Comparison of ENCODE assay signal across 24 cellular contexts in the genomic region with DNA sequence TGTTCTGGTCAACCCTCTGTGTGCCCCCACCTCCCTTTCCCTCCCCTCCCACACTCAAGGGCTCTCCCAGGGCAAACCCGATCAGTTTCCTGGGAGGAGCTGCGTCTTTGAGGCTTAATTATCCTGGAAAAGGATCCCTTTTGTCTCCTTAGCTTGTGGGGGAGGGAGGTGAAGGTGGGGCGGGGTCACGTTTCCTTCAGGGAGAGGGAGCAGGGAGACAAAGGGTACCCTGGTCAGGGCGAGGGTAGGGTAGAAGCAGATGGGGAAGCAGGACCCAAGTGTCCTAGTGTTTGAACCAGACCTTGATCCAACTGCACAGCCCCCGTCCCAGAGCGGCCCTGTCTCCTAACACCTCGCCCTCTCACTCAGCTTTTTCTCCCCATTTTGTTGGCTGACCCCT.
DNase-seq lines count a peak whose midpoint lies in the region; ATAC-seq, FAIRE-seq and TF ChIP-seq lines count a peak whose summit lies in the region.
"Had no signal": no experiment of that assay in that cellular context is flagged by ENCODE, and none has a peak within 500 bp of the region (broad histone marks: within the 10 kb centered on the region; RNA-seq: fewer than 3 reads in every experiment).

No MANE protein-coding gene starts in this region.

- H3K36me3 ChIP-seq in H1 (ENCODE audit: control insufficient read depth in 2 of 4, insufficient read depth in 4 of 4, low read length in 3 of 4) (no peaks in the 10 kb centered on the region), iPS-20b (ENCODE audit: insufficient read depth, low read depth, low read length) (no peaks in the 10 kb centered on the region), neuronal stem cell (replicated peaks in 1 of 2; ENCODE audit: control insufficient read depth in 2 of 2, insufficient read depth in 2 of 2, low read length in 2 of 2) (no peaks in the 10 kb centered on the region)
- H3K36me3 ChIP-seq: MG63 had no signal

- peak overlapping the region; percentile 7 for H3K4me2 ChIP-seq in H9 (ENCODE audit: insufficient read depth, insufficient read length, low read length)
- peak overlapping the region; percentile 63 to 66 for H3K4me2 ChIP-seq in H1 (ENCODE audit: insufficient read depth in 1 of 2, low read depth in 2 of 2, low read length in 2 of 2)
- H3K4me2 ChIP-seq in neuronal stem cell (ENCODE audit: insufficient read depth, low read length, poor library complexity, severe bottlenecking) = no peak overlapping the region
- H3K4me2 ChIP-seq: PC-9 had no signal

- H4K5ac ChIP-seq in H9 (ENCODE audit: insufficient read length, low read depth, low read length) (no peak overlapping the region), H1 (ENCODE audit: insufficient read length, low read depth, low read length) (peak overlapping the region; percentile 54)

- no peak for FAIRE-seq in H1 (lab: Jason Lieb, UNC)
- no peak for FAIRE-seq in H54 (lab: Jason Lieb, UNC)

- H3K14ac ChIP-seq in H9 (ENCODE audit: insufficient read depth, low read length) = peak overlapping the region; percentile 4; the same call in 1 of the 2 replicates
- no peak overlapping the region for H3K14ac ChIP-seq in H1 (ENCODE audit: insufficient read length)
- no peak overlapping the region for H3K14ac ChIP-seq in neuronal stem cell (ENCODE audit: low read length)

- H3K4me3 ChIP-seq in H1 (ENCODE audit: extremely low read depth in 1 of 4, insufficient read depth in 2 of 4, low read depth in 3 of 4, low read length in 4 of 4) = peak overlapping the region in 1 of 4 experiments; percentile 31; a peak in 2 of 8 replicates
- peak overlapping the region; percentile 24; the same call in 1 of the 2 replicates for H3K4me3 ChIP-seq in iPS-20b (ENCODE audit: low read length)
- H3K4me3 ChIP-seq in neuronal stem cell (ENCODE audit: low read length in 2 of 2) = no peak overlapping the region
- H3K4me3 ChIP-seq: MG63, PC-9 had no signal

- H3K27me3 ChIP-seq in H9 (ENCODE audit: insufficient read depth, low read length) = no peaks in the 10 kb centered on the region
- H3K27me3 ChIP-seq in H1 (replicated peaks in 1 of 4; ENCODE audit: control insufficient read depth in 3 of 4, extremely low read depth in 1 of 4, insufficient read depth in 3 of 4, low read length in 3 of 4) = no peaks in the 10 kb centered on the region
- H3K27me3 ChIP-seq in iPS-20b (ENCODE audit: insufficient read depth, low read length) = peaks cover 13% of the 10 kb centered on the region
- peaks cover 2 to 61% (median 52%) of the 10 kb centered on the region in 3 experiments for H3K27me3 ChIP-seq in neuronal stem cell (ENCODE audit: control insufficient read depth in 3 of 3, insufficient read depth in 3 of 3, low read depth in 1 of 3, low read length in 3 of 3)

- POLR2A ChIA-PET in H1 (lab: Charles Lee; ENCODE audit: partially characterized antibody) = interaction anchor here (0.9 to 1.6 kb wide), 3 partner anchors 9 to 11 kb away, joined by 3 to 5 read pairs (median 5); no protein-coding TSS in a partner anchor

- H3K4me1 Mint-ChIP-seq in H9 (peaks cover 21 to 35% of the 10 kb centered on the region in 2 experiments), T-helper 17 cell (peaks cover 7% of the 10 kb centered on the region)

- TF ChIP-seq RAD21 in H1 (IDR thresholded peaks at IDR 0.05 in 1 of 2, conservative IDR thresholded peaks at IDR 0.05 in 1 of 2; ENCODE audit: low read depth in 2 of 2, low read length in 2 of 2) = no peak

- H2BK20ac ChIP-seq in H9 (ENCODE audit: low read depth, low read length, poor library complexity, severe bottlenecking) = no peak overlapping the region
- H2BK20ac ChIP-seq in H1 (ENCODE audit: low read length) = peak overlapping the region; percentile 91; the same call in 1 of the 2 replicates

- no peak overlapping the region for H2BK5ac ChIP-seq in H9 (ENCODE audit: insufficient read length, low read length)
- H2BK5ac ChIP-seq in H1 (ENCODE audit: low read depth, low read length) = peak overlapping the region; percentile 97; the same call in 1 of the 2 replicates
- H2BK5ac ChIP-seq in neuronal stem cell (ENCODE audit: low read length) = no peak overlapping the region

- H4K20me1 ChIP-seq in H9 (ENCODE audit: control insufficient read depth, insufficient read depth, insufficient read length) = no peaks in the 10 kb centered on the region
- no peaks in the 10 kb centered on the region for H4K20me1 ChIP-seq in H1 (replicated peaks in 1 of 2; ENCODE audit: control insufficient read depth in 1 of 2, insufficient read depth in 2 of 2, low read length in 2 of 2)

- H3K27ac ChIP-seq in H9 (ENCODE audit: insufficient read length, low read depth, low read length) (no peak overlapping the region), H1 (ENCODE audit: low read depth, low read length) (no peak overlapping the region), iPS-20b (ENCODE audit: low read length) (no peak overlapping the region), neuronal stem cell (replicated peaks; ENCODE audit: low read length) (no peak overlapping the region)
- H3K27ac ChIP-seq: HL-60, PC-9, RWPE1 had no signal

- TF ChIP-seq POLR2A in H1 (IDR thresholded peaks at IDR 0.05; ENCODE audit: control extremely low read depth in 1 of 2, low read depth in 2 of 2, low read length in 2 of 2) (peak in 1 of 2 experiments; percentile 57; a peak in 1 of 3 replicates), H54 (IDR thresholded peaks at IDR 0.05; ENCODE audit: low read depth, low read length) (no peak)

- WGBS in H9 (ENCODE audit: extremely low coverage, insufficient read length, low lambda C conversion rate) = no CpG with 5 or more reads among the region's 8 CpGs
- WGBS in H1 (ENCODE audit: extremely low coverage in 1 of 2, insufficient coverage in 1 of 2, insufficient read length in 1 of 2, insufficient replicate concordance in 2 of 2, low coverage in 1 of 2, low lambda C conversion rate in 2 of 2, missing lambda C conversion rate in 1 of 2), 2 experiments = 17% methylated on average over 6 of the region's 8 CpGs; no CpG with 5 or more reads in 1 of the 2 experiments
- no CpG with 5 or more reads among the region's 8 CpGs for WGBS in neuronal stem cell (ENCODE audit: extremely low coverage in 2 of 2, insufficient read length in 2 of 2, insufficient replicate concordance in 1 of 2), 2 donors

- ATAC-seq in T-helper 17 cell = no peak
- ATAC-seq: HCT116, SK-N-SH treated with all-trans-retinoic acid at 6 μM for 48 hours had no signal

- no peak overlapping the region for H3T11ph ChIP-seq in H9 (ENCODE audit: low read length)

- no peaks in the 10 kb centered on the region for H3K79me2 ChIP-seq in H9 (ENCODE audit: insufficient read depth, low read length)
- H3K79me2 ChIP-seq in H1 (ENCODE audit: control insufficient read depth in 1 of 2, insufficient read depth in 2 of 2, low read length in 2 of 2) = no peaks in the 10 kb centered on the region

- H3K9ac ChIP-seq in H9 (ENCODE audit: extremely low read depth, insufficient read length, low read length) = no peak overlapping the region
- peak overlapping the region in 1 of 4 experiments; percentile 28; a peak in 2 of 7 replicates for H3K9ac ChIP-seq in H1 (replicated peaks in 1 of 4; ENCODE audit: extremely low read depth in 1 of 4, low read depth in 3 of 4, low read length in 3 of 4)
- H3K9ac ChIP-seq in iPS-20b (ENCODE audit: low read depth, low read length) = no peak overlapping the region; the same call in 1 of the 2 replicates
- peak overlapping the region; percentile 12 for H3K9ac ChIP-seq in neuronal stem cell (ENCODE audit: low read depth, low read length, poor library complexity)

- H3K56ac ChIP-seq in H9 (ENCODE audit: insufficient read length, low read depth, low read length) (no peak overlapping the region), H1 (replicated peaks; ENCODE audit: insufficient read length, low read depth, low read length) (peak overlapping the region; percentile 20)

- DNase-seq in H9 (peak; percentile 72), H1 (ENCODE audit: low read depth in 1 of 2, low spot score in 2 of 2) (peak in 1 of 2 experiments; percentile 23), neuronal stem cell (ENCODE audit: low spot score) (peak; percentile 32), NCI-H2196 (lab: John Stamatoyannopoulos, UW; ENCODE audit: unreplicated experiment) (no peak), H54 (ENCODE audit: insufficient read length, low spot score) (no peak), T-helper 17 cell (no peak), A172 (ENCODE audit: low spot score) (no peak)
- DNase-seq: C1 segment of cervical spinal cord; CD8-positive, alpha-beta memory T cell; DMS79 treated with DMSO at 0.1 percent for 48 hours; Kasumi-1; MG63; NCI-H1092; NCI-H1436 treated with DMSO at 0.1 percent for 48 hours; NCI-H2081; NCI-H226; NCI-H524; PC-9; SIG-M5 had no signal

- H2BK120ac ChIP-seq in H9 (ENCODE audit: low read depth, low read length, poor library complexity, severe bottlenecking) = no peak overlapping the region
- H2BK120ac ChIP-seq in H1 (replicated peaks; ENCODE audit: low read depth, low read length) = peak overlapping the region; percentile 30
- H2BK120ac ChIP-seq in neuronal stem cell (ENCODE audit: low read depth, low read length) = no peak overlapping the region

- peaks cover 3% of the 10 kb centered on the region; the same call in 1 of the 2 replicates for H3K4me1 ChIP-seq in H9 (ENCODE audit: insufficient read depth, low read length)
- H3K4me1 ChIP-seq in H1 (replicated peaks in 1 of 4; ENCODE audit: control insufficient read depth in 3 of 4, insufficient read depth in 4 of 4, low read length in 3 of 4) = peaks cover 5 to 14% (median 8%) of the 10 kb centered on the region in 4 experiments
- peaks cover 5% of the 10 kb centered on the region; the same call in 1 of the 2 replicates for H3K4me1 ChIP-seq in iPS-20b (ENCODE audit: insufficient read depth, low read length)
- peaks cover 0 to 12% of the 10 kb centered on the region in 2 donors for H3K4me1 ChIP-seq in neuronal stem cell (ENCODE audit: control insufficient read depth in 2 of 2, insufficient read depth in 1 of 2, low read depth in 1 of 2, low read length in 2 of 2)

- H3K27me3 Mint-ChIP-seq in H9 (ENCODE audit: low read depth) (peaks cover 27% of the 10 kb centered on the region), T-helper 17 cell (peaks cover 72% of the 10 kb centered on the region)

- CTCF ChIA-PET in H1 (lab: Charles Lee; ENCODE audit: partially characterized antibody) = interaction anchor here (0.7 to 11.7 kb wide), 9 partner anchors 9 to 341 kb away, joined by 3 to 88 read pairs (median 5); no protein-coding TSS in a partner anchor

- H2BK12ac ChIP-seq in H9 (ENCODE audit: insufficient read length, low read depth, low read length) (no peak overlapping the region), H1 (ENCODE audit: low read depth, low read length) (peak overlapping the region; percentile 100), neuronal stem cell (ENCODE audit: low read length) (no peak overlapping the region)

- TF ChIP-seq CTCF in H9 (conservative IDR thresholded peaks at IDR 0.05) = no peak
- no peak for TF ChIP-seq CTCF in H1 (IDR thresholded peaks at IDR 0.05; ENCODE audit: control extremely low read depth in 1 of 3, insufficient read depth in 1 of 3, low read depth in 1 of 3, low read length in 3 of 3)

- H3K9me3 ChIP-seq in H9 (ENCODE audit: control insufficient read depth, low read depth, low read length) = no peaks in the 10 kb centered on the region
- H3K9me3 ChIP-seq in H1 (ENCODE audit: insufficient read depth in 2 of 2, low read depth in 1 of 2, low read length in 1 of 2) = no peaks in the 10 kb centered on the region
- H3K9me3 ChIP-seq in iPS-20b (ENCODE audit: insufficient read depth, low read depth, low read length) = no peaks in the 10 kb centered on the region
- no peaks in the 10 kb centered on the region for H3K9me3 ChIP-seq in neuronal stem cell (replicated peaks in 1 of 2; ENCODE audit: control insufficient read depth in 2 of 2, insufficient read depth in 1 of 2, low read depth in 1 of 2, low read length in 2 of 2)
- no peaks in the 10 kb centered on the region for H3K9me3 ChIP-seq in T-helper 17 cell (ENCODE audit: control insufficient read depth, low read length, poor library complexity, severe bottlenecking)
- H3K9me3 ChIP-seq: MG63 had no signal

- H4K91ac ChIP-seq in H9 (ENCODE audit: insufficient read length, low read depth, low read length) (no peak overlapping the region), H1 (replicated peaks; ENCODE audit: insufficient read length, low read length) (peak overlapping the region; percentile 92), neuronal stem cell (ENCODE audit: low read depth, low read length, poor library complexity) (no peak overlapping the region)

- no peaks in the 10 kb centered on the region for H3K79me1 ChIP-seq in H9 (ENCODE audit: insufficient read depth, low read depth, low read length, poor library complexity, severe bottlenecking)
- no peaks in the 10 kb centered on the region for H3K79me1 ChIP-seq in H1 (ENCODE audit: low read depth, low read length)
- no peaks in the 10 kb centered on the region for H3K79me1 ChIP-seq in neuronal stem cell (ENCODE audit: low read depth, low read length)

- peak overlapping the region; percentile 8 for H3K18ac ChIP-seq in H9 (ENCODE audit: insufficient read length, low read depth, low read length)
- H3K18ac ChIP-seq in H1 (ENCODE audit: extremely low read depth, low read length) = peak overlapping the region; percentile 98
- no peak overlapping the region for H3K18ac ChIP-seq in neuronal stem cell (ENCODE audit: low read length)

- H2AK5ac ChIP-seq in H9 (ENCODE audit: insufficient read length, low read length) (no peak overlapping the region), H1 (ENCODE audit: low read depth, low read length) (no peak overlapping the region), neuronal stem cell (ENCODE audit: low read depth, low read length) (no peak overlapping the region)

- H3K27ac Mint-ChIP-seq in H9 = peak overlapping the region in 2 of 3 experiments; percentile 21 to 56; a peak in 3 of 7 replicates
- H3K27ac Mint-ChIP-seq in T-helper 17 cell = no peak overlapping the region
- H3K27ac Mint-ChIP-seq: CD8-positive, alpha-beta memory T cell had no signal

- H2BK15ac ChIP-seq in H9 (ENCODE audit: low read depth, low read length) (no peak overlapping the region), H1 (ENCODE audit: low read length) (peak overlapping the region; percentile 89), neuronal stem cell (ENCODE audit: low read length) (no peak overlapping the region)

- H3K23me2 ChIP-seq in H9 (ENCODE audit: insufficient read length, low read depth, low read length, poor library complexity, severe bottlenecking) = no peaks in the 10 kb centered on the region
- peaks cover 3% of the 10 kb centered on the region; the same call in 1 of the 2 replicates for H3K23me2 ChIP-seq in H1 (ENCODE audit: low read depth, low read length)

- H2AFZ ChIP-seq in H9 (ENCODE audit: low read length) (peak overlapping the region; percentile 9), H1 (ENCODE audit: low read length) (peak overlapping the region; percentile 98), neuronal stem cell (ENCODE audit: low read length) (peak overlapping the region; percentile 56)
- H2AFZ ChIP-seq: PC-9 had no signal

- H3K4me3 Mint-ChIP-seq in H9 (peak overlapping the region; percentile 15 to 17; a peak in 2 of 5 replicates), T-helper 17 cell (no peak overlapping the region)
- H3K4me3 Mint-ChIP-seq: CD8-positive, alpha-beta memory T cell had no signal

- no peak overlapping the region for H3K4ac ChIP-seq in H9 (ENCODE audit: low read depth, low read length)
- H3K4ac ChIP-seq in H1 (replicated peaks; ENCODE audit: insufficient read length, low read depth, low read length) = peak overlapping the region; percentile 76
- H3K4ac ChIP-seq in neuronal stem cell (ENCODE audit: low read length) = no peak overlapping the region

- TF ChIP-seq EP300 in H1 (IDR thresholded peaks at IDR 0.05; ENCODE audit: borderline replicate concordance in 1 of 2, low read depth in 2 of 2, low read length in 2 of 2) = no peak

- H3K23ac ChIP-seq in H9 (ENCODE audit: insufficient read length, low read depth, low read length) = no peak overlapping the region
- no peak overlapping the region for H3K23ac ChIP-seq in H1 (ENCODE audit: insufficient read length)
- H3K23ac ChIP-seq in neuronal stem cell (ENCODE audit: low read depth, low read length, poor library complexity) = no peak overlapping the region

- H3K9me3 Mint-ChIP-seq in H9 = no peaks in the 10 kb centered on the region

- H4K8ac ChIP-seq in H9 (replicated peaks; ENCODE audit: insufficient read length, low read depth, low read length) = no peak overlapping the region
- peak overlapping the region; percentile 90; the same call in 1 of the 2 replicates for H4K8ac ChIP-seq in H1 (ENCODE audit: extremely low read depth, insufficient read depth, low read length)
- H4K8ac ChIP-seq in neuronal stem cell (ENCODE audit: low read depth, low read length) = no peak overlapping the region

- H3K36me3 Mint-ChIP-seq in H9 (ENCODE audit: insufficient read depth in 1 of 3, low read depth in 3 of 3) (no peaks in the 10 kb centered on the region), T-helper 17 cell (ENCODE audit: low read depth) (peaks cover 7% of the 10 kb centered on the region)
- H3K36me3 Mint-ChIP-seq: CD8-positive, alpha-beta memory T cell had no signal

Comparison
In these comparisons a context has a peak if more than half of its experiments do, and no peak if none do; other contexts are left out.
1. DNase-seq: peak in H9 (single experiment) and neuronal stem cell (single experiment); none in NCI-H2196 (single experiment), H54 (single experiment), T-helper 17 cell (0 of 3) and A172 (single experiment).
2. H2AFZ ChIP-seq: peak in every context shown above with its lines; median percentile 98 in H1; 56 in neuronal stem cell; 9 in H9.